ENCODE assay signal across 16 cellular contexts in the genomic region with DNA sequence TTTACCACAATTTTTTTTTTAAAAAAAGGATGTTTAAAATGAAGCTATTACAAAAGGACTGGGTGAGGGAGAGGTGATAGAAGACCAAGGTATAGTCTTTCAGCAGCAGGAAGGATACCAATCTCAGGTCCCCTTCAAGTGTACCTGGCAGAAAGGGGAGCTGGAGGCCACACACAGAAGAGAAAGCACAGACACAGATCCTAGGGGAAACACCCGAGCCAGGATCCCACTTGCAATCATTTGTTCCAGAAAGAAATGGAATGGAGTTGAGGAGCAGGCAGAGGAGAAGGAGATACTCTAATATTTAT. TPM values are rescaled to one million over a fixed set of nuclear protein-coding genes. Genes with fewer than 3 reads are reported as not detected.
A peak's percentile ranks its signal among the peaks of the same experiment; 100 is the strongest.
DNase-seq lines count a peak whose midpoint lies in the region; ATAC-seq and TF ChIP-seq lines count a peak whose summit lies in the region.
"Had no signal": no experiment of that assay in that cellular context is flagged by ENCODE, and none has a peak within 500 bp of the region (broad histone marks: within the 10 kb centered on the region; RNA-seq: fewer than 3 reads in every experiment).

No MANE protein-coding gene starts in this region.

- TF ChIP-seq CTCF in CD4-positive, alpha-beta T cell (IDR thresholded peaks at IDR 0.05): no peak

- H3K27me3 ChIP-seq in CD4-positive, alpha-beta T cell (ENCODE audit: control insufficient read depth, insufficient read depth, low read length): no peaks in the 10 kb centered on the region
- H3K27me3 ChIP-seq: breast epithelium, esophagus muscularis mucosa, tibial nerve had no signal

- no peak for ATAC-seq in CD4-positive, alpha-beta T cell (ENCODE audit: poor library complexity)
- ATAC-seq in GM18511 (IDR thresholded peaks at IDR 0.05; ENCODE audit: unreplicated experiment): peak; percentile 22
- no peak for ATAC-seq in T-cell (replicated peaks in 1 of 4)
- ATAC-seq: SK-N-SH treated with all-trans-retinoic acid at 6 μM for 48 hours had no signal

- H3K4me3 Mint-ChIP-seq in CD4-positive, alpha-beta T cell: peak overlapping the region; percentile 13
- H3K4me3 Mint-ChIP-seq in T-cell: peak overlapping the region; percentile 0 to 21 (median 2)
- no peak overlapping the region for H3K4me3 Mint-ChIP-seq in dendritic cell treated with granulocyte-macrophage colony-stimulating factor and Interleukin-4, amounts not matched to agents 40 ng/mL and 50 ng/mL, for 4 days
- H3K4me3 Mint-ChIP-seq: B cell had no signal

- H3K9me3 Mint-ChIP-seq in CD4-positive, alpha-beta T cell: no peaks in the 10 kb centered on the region
- H3K9me3 Mint-ChIP-seq in T-cell: no peaks in the 10 kb centered on the region
- H3K9me3 Mint-ChIP-seq in dendritic cell treated with granulocyte-macrophage colony-stimulating factor and Interleukin-4, amounts not matched to agents 40 ng/mL and 50 ng/mL, for 4 days: no peaks in the 10 kb centered on the region

- H3K36me3 Mint-ChIP-seq in CD4-positive, alpha-beta T cell (ENCODE audit: low read depth): peaks cover 46% of the 10 kb centered on the region
- peaks cover 34% of the 10 kb centered on the region for H3K36me3 Mint-ChIP-seq in T-cell
- peaks cover 99% of the 10 kb centered on the region for H3K36me3 Mint-ChIP-seq in dendritic cell treated with granulocyte-macrophage colony-stimulating factor and Interleukin-4, amounts not matched to agents 40 ng/mL and 50 ng/mL, for 4 days (ENCODE audit: low read depth)

- POLR2A ChIA-PET in CD4-positive, alpha-beta T cell (lab: Charles Lee): interaction anchor here (0.8 to 1.6 kb wide), 9 partner anchors 9 to 345 kb away, joined by 3 to 6 read pairs (median 5); partner anchors contain the start of gene RNF14
- POLR2A ChIA-PET in T-cell (lab: Charles Lee): interaction anchor here in 1 of 2 donors (0.6 to 1.0 kb wide), 4 partner anchors 8 to 86 kb away, joined by 3 to 7 read pairs (median 4); no protein-coding TSS in a partner anchor

- H3K4me1 Mint-ChIP-seq in CD4-positive, alpha-beta T cell (ENCODE audit: low read depth): peaks cover 74% of the 10 kb centered on the region
- H3K4me1 Mint-ChIP-seq in T-cell: peaks cover 58 to 71% (median 66%) of the 10 kb centered on the region in 3 donors
- peaks cover 54% of the 10 kb centered on the region for H3K4me1 Mint-ChIP-seq in dendritic cell treated with granulocyte-macrophage colony-stimulating factor and Interleukin-4, amounts not matched to agents 40 ng/mL and 50 ng/mL, for 4 days (ENCODE audit: low read depth)

- no peaks in the 10 kb centered on the region for H3K9me3 ChIP-seq in CD4-positive, alpha-beta T cell (ENCODE audit: control insufficient read depth, low read length)
- H3K9me3 ChIP-seq: breast epithelium, esophagus muscularis mucosa, tibial nerve had no signal

- peak overlapping the region; percentile 77 for H3K27ac Mint-ChIP-seq in CD4-positive, alpha-beta T cell
- peak overlapping the region; percentile 89 to 95 for H3K27ac Mint-ChIP-seq in T-cell
- peak overlapping the region; percentile 48 for H3K27ac Mint-ChIP-seq in dendritic cell treated with granulocyte-macrophage colony-stimulating factor and Interleukin-4, amounts not matched to agents 40 ng/mL and 50 ng/mL, for 4 days
- H3K27ac Mint-ChIP-seq: B cell had no signal

- H3K27ac ChIP-seq in CD4-positive, alpha-beta T cell (ENCODE audit: low read depth, low read length): peak overlapping the region; percentile 17
- H3K27ac ChIP-seq: breast epithelium, esophagus muscularis mucosa, parathyroid adenoma, tibial nerve had no signal

- DNase-seq in CD4-positive, alpha-beta T cell: no peak
- DNase-seq in T-cell (no peak), HuH-7.5 (ENCODE audit: low spot score) (no peak), middle frontal gyrus (ENCODE audit: extremely low spot score, low spot score) (no peak), DMS114 treated with DMSO at 0.1 percent for 48 hours (lab: John Stamatoyannopoulos, UW; ENCODE audit: unreplicated experiment) (no peak)
- DNase-seq: DMS153, NCI-H1105, NCI-H69 had no signal

- no peaks in the 10 kb centered on the region for H3K27me3 Mint-ChIP-seq in CD4-positive, alpha-beta T cell
- H3K27me3 Mint-ChIP-seq in T-cell: no peaks in the 10 kb centered on the region
- H3K27me3 Mint-ChIP-seq in dendritic cell treated with granulocyte-macrophage colony-stimulating factor and Interleukin-4, amounts not matched to agents 40 ng/mL and 50 ng/mL, for 4 days: no peaks in the 10 kb centered on the region
- H3K27me3 Mint-ChIP-seq: B cell had no signal

- CTCF ChIA-PET in CD4-positive, alpha-beta T cell (lab: Charles Lee): interaction anchor here (1.0 to 1.1 kb wide), 2 partner anchors 9 to 136 kb away, joined by 3 read pairs; no protein-coding TSS in a partner anchor
- CTCF ChIA-PET in T-cell (lab: Charles Lee): interaction anchor here (0.6 to 1.0 kb wide), 3 partner anchors 8 to 136 kb away, joined by 3 to 4 read pairs (median 3); no protein-coding TSS in a partner anchor

- intact Hi-C loops in CD4-positive, alpha-beta T cell (cut with DNase I, micrococcal nuclease): no loop called here
- intact Hi-C loops in dendritic cell treated with granulocyte-macrophage colony-stimulating factor and Interleukin-4, amounts not matched to agents 40 ng/mL and 50 ng/mL, for 4 days (cut with micrococcal nuclease): no loop called here

RNA-seq across cellular contexts. Expression of gene GNPDA1, which starts 5.6 kb away (rescaled TPM):
- 1 to 10 TPM; 5.8 to 6.6 TPM for total RNA-seq in CD4-positive, alpha-beta T cell
- total RNA-seq in T-cell: 10 to 100 TPM; 12.6 to 30.3 (median 29.3) TPM

RNA-seq across cellular contexts. Expression of gene RNF14, which starts 38.3 kb away (rescaled TPM):
- total RNA-seq in CD4-positive, alpha-beta T cell: 10 to 100 TPM in 1 of 2 experiments, 1 to 10 TPM in 1; 8.9 to 10.7 TPM
- 10 to 100 TPM; 16.4 to 35.8 (median 28.2) TPM for total RNA-seq in T-cell

RNA-seq across cellular contexts. Expression of gene PCDH12, which starts 49.2 kb away (rescaled TPM):
- not detected for total RNA-seq in CD4-positive, alpha-beta T cell
- under 1 TPM in 2 of 5 donors, not detected in 3; 0.07 to 0.09 TPM for total RNA-seq in T-cell
- total RNA-seq: B cell had no signal
